In genomic region chr17:74820037-74820436, GRCh38 we compare ENCODE assay signal across 1 cellular context.
TF ChIP-seq lines count a peak whose summit lies in the region.

No MANE protein-coding gene starts in this region.

TF ChIP-seq in IMR-90, 13 proteins besides CTCF, POLR2A, EP300 and RAD21 (continued from another document):
- TF ChIP-seq RCOR1 (IDR thresholded peaks at IDR 0.05; ENCODE audit: insufficient replicate concordance, low read length) (no peak), NFE2L2 (IDR thresholded peaks at IDR 0.05; ENCODE audit: low read depth, low read length) (no peak)
